8 cellular contexts compared by ENCODE assay signal in genomic region chr1:35191429-35192055, GRCh38. TPM values are rescaled to one million over a fixed set of nuclear protein-coding genes. Genes with fewer than 3 reads are reported as not detected.
A peak's percentile ranks its signal among the peaks of the same experiment; 100 is the strongest.
DNase-seq lines count a peak whose midpoint lies in the region; ATAC-seq and TF ChIP-seq lines count a peak whose summit lies in the region.

No MANE protein-coding gene starts in this region.

- peak overlapping the region; percentile 96 for H3K27ac Mint-ChIP-seq in mesothelial cell of epicardium

- intact Hi-C loops in left ventricle myocardium inferior (cut with micrococcal nuclease) (no loop called here), left cardiac atrium (cut with DNase I) (loop anchor here in 1 of 2 donors (5.0 kb wide), 1 partner anchor 114 kb away; the partner anchor contains the start of gene ZMYM1), breast epithelium (cut with DNase I; ENCODE audit: low total_unique reads) (no loop called here)

- H3K9me3 ChIP-seq in left ventricle myocardium inferior (replicated peaks): no peaks in the 10 kb centered on the region
- H3K9me3 ChIP-seq in breast epithelium: no peaks in the 10 kb centered on the region

- H3K36me3 ChIP-seq in left ventricle myocardium inferior (peaks cover 52% of the 10 kb centered on the region), breast epithelium (peaks cover under 1% of the 10 kb centered on the region)

- H3K4me1 ChIP-seq in left ventricle myocardium inferior (peaks cover 67% of the 10 kb centered on the region), breast epithelium (peaks cover 0 to 18% of the 10 kb centered on the region in 2 donors)

- no peak for DNase-seq in left ventricle myocardium inferior
- DNase-seq in left cardiac atrium: no peak
- DNase-seq in breast epithelium (ENCODE audit: low spot score in 2 of 2): no peak
- DNase-seq in mesothelial cell of epicardium (ENCODE audit: low spot score in 2 of 2, unreplicated experiment in 2 of 2): no peak

- H3K4me3 ChIP-seq in left ventricle myocardium inferior (peak overlapping the region; percentile 100), breast epithelium (peak overlapping the region; percentile 93 to 100 (median 93))

- TF ChIP-seq POLR2A in breast epithelium (IDR thresholded peaks at IDR 0.05) (no peak), GM18505 (IDR thresholded peaks at IDR 0.05; ENCODE audit: borderline replicate concordance, extremely low read depth, insufficient read depth, insufficient read length) (no peak)

- no peaks in the 10 kb centered on the region for H3K9me3 Mint-ChIP-seq in mesothelial cell of epicardium

- H3K27me3 Mint-ChIP-seq in mesothelial cell of epicardium (ENCODE audit: low read depth): no peaks in the 10 kb centered on the region

- ATAC-seq in left cardiac atrium (no peak), GM18505 (IDR thresholded peaks at IDR 0.05; ENCODE audit: unreplicated experiment) (no peak), GM21528 (IDR thresholded peaks at IDR 0.05; ENCODE audit: low FRiP score, unreplicated experiment) (no peak), HG03565 (IDR thresholded peaks at IDR 0.05; ENCODE audit: unreplicated experiment) (no peak), GM18511 (IDR thresholded peaks at IDR 0.05; ENCODE audit: unreplicated experiment) (no peak)

- TF ChIP-seq CTCF in left ventricle myocardium inferior (IDR thresholded peaks at IDR 0.05; ENCODE audit: borderline replicate concordance): no peak
- TF ChIP-seq CTCF in breast epithelium (IDR thresholded peaks at IDR 0.05): no peak
- no peak for TF ChIP-seq CTCF in mesothelial cell of epicardium (IDR thresholded peaks at IDR 0.05; ENCODE audit: unreplicated experiment)

- H3K27ac ChIP-seq in left ventricle myocardium inferior (replicated peaks) (peak overlapping the region; percentile 99), breast epithelium (peak overlapping the region; percentile 97)

- no peaks in the 10 kb centered on the region for H3K27me3 ChIP-seq in left ventricle myocardium inferior (ENCODE audit: low read depth)
- H3K27me3 ChIP-seq in breast epithelium: no peaks in the 10 kb centered on the region

- peak overlapping the region; percentile 90 for H3K4me3 Mint-ChIP-seq in mesothelial cell of epicardium

- H3K4me1 Mint-ChIP-seq in mesothelial cell of epicardium: peaks cover 50% of the 10 kb centered on the region

- peaks cover 46% of the 10 kb centered on the region for H3K36me3 Mint-ChIP-seq in mesothelial cell of epicardium

RNA-seq across cellular contexts. Expression of gene SFPQ, which starts 1.4 kb away (rescaled TPM):
- total RNA-seq in left ventricle myocardium inferior (81.0 TPM), left cardiac atrium (100 to 1,000 TPM in 1 of 2 donors, 10 to 100 TPM in 1; 84.1 to 129 TPM), breast epithelium (100 to 1,000 TPM; 249 to 314 (median 269) TPM), mesothelial cell of epicardium (783 to 793 TPM (median 785 TPM) in 3 replicates)
